ENCODE assay signal across 8 cellular contexts in the genomic region with DNA sequence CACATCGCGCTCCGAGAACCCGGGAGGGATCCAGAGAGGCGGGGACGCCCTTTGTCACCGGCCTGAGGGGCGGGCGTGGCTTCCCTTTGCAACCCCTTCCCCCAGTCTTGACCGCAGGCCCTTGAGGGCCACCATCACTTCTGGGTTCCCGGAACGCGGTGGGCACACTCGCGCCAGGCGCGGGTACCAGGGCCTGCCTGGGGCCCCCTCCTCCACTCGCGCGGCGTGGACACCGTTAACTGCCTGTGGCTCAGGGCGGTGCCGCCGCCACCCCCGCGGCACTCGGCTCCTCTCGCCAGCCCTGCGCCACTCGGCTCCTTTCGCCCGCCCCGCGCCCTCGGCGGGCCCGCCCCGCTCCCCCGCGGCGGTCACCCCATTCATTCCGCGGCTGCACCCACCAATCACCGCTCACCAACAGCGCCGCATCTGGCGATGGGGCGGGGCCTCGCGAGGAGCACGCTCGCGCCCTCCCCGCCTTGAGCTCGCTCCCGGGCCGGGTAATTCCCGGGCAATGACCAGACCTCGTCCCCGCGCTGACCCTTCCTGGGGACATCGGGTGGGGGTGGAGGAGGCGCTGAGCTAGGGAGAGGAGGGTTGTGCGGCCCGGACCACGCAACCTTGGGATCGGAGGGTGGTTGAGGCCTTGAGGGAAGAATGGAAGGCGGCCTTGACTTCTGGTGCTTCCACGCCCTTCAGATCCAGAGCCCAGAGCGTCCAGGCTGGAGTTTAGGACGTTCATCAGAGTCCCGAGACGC. TPM values are rescaled to one million over a fixed set of nuclear protein-coding genes. Genes with fewer than 3 reads are reported as not detected.
DNase-seq lines count a peak whose midpoint lies in the region; ATAC-seq and TF ChIP-seq lines count a peak whose summit lies in the region.

No MANE protein-coding gene starts in this region.

- peak overlapping the region; percentile 93 for H3K4me2 ChIP-seq in OCI-LY1 (ENCODE audit: low read length)

- no peaks in the 10 kb centered on the region for H3F3A ChIP-seq in OCI-LY1 (ENCODE audit: insufficient read depth, low read length)

- H3K4me3 ChIP-seq in HUES6 (ENCODE audit: low read depth, low read length) (peak overlapping the region; percentile 84), OCI-LY1 (ENCODE audit: low read depth, low read length, poor library complexity, severe bottlenecking) (peak overlapping the region; percentile 60), epithelial cell of esophagus (ENCODE audit: low read length) (peak overlapping the region; percentile 56), mucosa of descending colon (peak overlapping the region; percentile 37)

- peak overlapping the region; percentile 96 for H3K27ac ChIP-seq in HUES6 (ENCODE audit: low read depth, low read length)
- H3K27ac ChIP-seq in OCI-LY1 (ENCODE audit: low read depth, low read length, poor library complexity, severe bottlenecking) = peak overlapping the region; percentile 94

- H3K4me1 ChIP-seq in HUES6 (ENCODE audit: control insufficient read depth, insufficient read depth, low read length) = peaks cover 23% of the 10 kb centered on the region
- H3K4me1 ChIP-seq in OCI-LY1 (ENCODE audit: insufficient read depth, low read length, severe bottlenecking) = peaks cover 39% of the 10 kb centered on the region
- H3K4me1 ChIP-seq in mucosa of descending colon (ENCODE audit: low read depth) = peaks cover 7% of the 10 kb centered on the region

- H3K9ac ChIP-seq in HUES6 (ENCODE audit: low read length) = peak overlapping the region; percentile 94
- H3K9ac ChIP-seq in OCI-LY1 (ENCODE audit: low read length) = peak overlapping the region; percentile 83

- H3K79me2 ChIP-seq in OCI-LY1 (ENCODE audit: insufficient read depth, low read length) = no peaks in the 10 kb centered on the region

- TF ChIP-seq CTCF in OCI-LY1 (IDR thresholded peaks at IDR 0.05; ENCODE audit: low read length) = no peak
- TF ChIP-seq CTCF in epithelial cell of esophagus (IDR thresholded peaks at IDR 0.05; ENCODE audit: insufficient read depth, low read depth, low read length, missing control alignments) = no peak
- no peak for TF ChIP-seq CTCF in mucosa of descending colon (IDR thresholded peaks at IDR 0.05)

- no peak overlapping the region for H2AFZ ChIP-seq in OCI-LY1 (ENCODE audit: low read length)

- peak; percentile 98 for DNase-seq in DMS 273 (lab: John Stamatoyannopoulos, UW; ENCODE audit: unreplicated experiment)
- DNase-seq in activated T-cell treated with anti-CD3 and anti-CD28 coated beads for 48 hours (ENCODE audit: low read depth) = peak; percentile 92
- peak; percentile 93 for DNase-seq in epithelial cell of esophagus (ENCODE audit: low read depth)
- DNase-seq in mucosa of descending colon = peak; percentile 95 to 98 (median 97)
- DNase-seq in stimulated activated CD8-positive, alpha-beta memory T cell treated with anti-CD3 and anti-CD28 coated beads, Interleukin-2, amount 100 ng/mL, for 48 hours (ENCODE audit: low read depth in 2 of 2) = peak; percentile 87

- peak; percentile 89 for ATAC-seq in GM21447 (IDR thresholded peaks at IDR 0.05; ENCODE audit: unreplicated experiment)
- ATAC-seq in mucosa of descending colon = peak; percentile 97

- peaks cover 11% of the 10 kb centered on the region; the same call in 1 of the 2 replicates for H3K27me3 ChIP-seq in HUES6 (ENCODE audit: control insufficient read depth, insufficient read depth, low read length)
- no peaks in the 10 kb centered on the region for H3K27me3 ChIP-seq in OCI-LY1 (ENCODE audit: insufficient read depth, low read length)

- H3K9me2 ChIP-seq in OCI-LY1 (ENCODE audit: low read depth, low read length) = no peaks in the 10 kb centered on the region

- H3K9me3 ChIP-seq in HUES6 (ENCODE audit: control insufficient read depth, insufficient read depth, low read depth, low read length) = peaks cover 10% of the 10 kb centered on the region; the same call in 1 of the 2 replicates
- no peaks in the 10 kb centered on the region for H3K9me3 ChIP-seq in OCI-LY1 (ENCODE audit: low read length)
- H3K9me3 ChIP-seq in mucosa of descending colon = no peaks in the 10 kb centered on the region

- H3K36me3 ChIP-seq in HUES6 (ENCODE audit: control insufficient read depth, insufficient read depth, low read length) (no peaks in the 10 kb centered on the region), OCI-LY1 (ENCODE audit: insufficient read depth, low read length) (no peaks in the 10 kb centered on the region), mucosa of descending colon (ENCODE audit: low read depth) (peaks cover 3% of the 10 kb centered on the region)

- intact Hi-C loops in mucosa of descending colon (cut with DNase I, micrococcal nuclease) = no loop called here

- no peaks in the 10 kb centered on the region for H4K20me1 ChIP-seq in OCI-LY1 (ENCODE audit: insufficient read depth, low read length)

RNA-seq across cellular contexts. Expression of gene ELOVL5, which starts 10.5 kb away (rescaled TPM):
- total RNA-seq in mucosa of descending colon = 10 to 100 TPM; 11.5 to 60.6 (median 27.5) TPM

Comparison
In these comparisons a context has a peak if more than half of its experiments do, and no peak if none do; other contexts are left out.
1. Peak in every context shown above with its lines: DNase-seq, ATAC-seq, H3K4me3 ChIP-seq and H3K27ac ChIP-seq.